33 cellular contexts compared by ENCODE assay signal in genomic region chr11:69180726-69181125, GRCh38. TPM values are rescaled to one million over a fixed set of nuclear protein-coding genes. Genes with fewer than 3 reads are reported as not detected.
"Had no signal": no experiment of that assay in that cellular context is flagged by ENCODE, and none has a peak within 500 bp of the region (broad histone marks: within the 10 kb centered on the region; RNA-seq: fewer than 3 reads in every experiment).

No MANE protein-coding gene starts in this region.

- H3K27ac ChIP-seq: adrenal gland, body of pancreas, colonic mucosa, dorsolateral prefrontal cortex, esophagus muscularis mucosa, foreskin keratinocyte, gastrocnemius medialis had no signal

- ATAC-seq: activated CD4-positive, alpha-beta T cell treated with anti-CD3 and anti-CD28 coated beads for 36 hours; activated CD8-positive, alpha-beta memory T cell treated with anti-CD3 and anti-CD28 coated beads, Interleukin-2, amount 10 ng/mL, durations not matched to agents 7 days and 5 days; activated CD8-positive, alpha-beta T cell treated with anti-CD3 and anti-CD28 coated beads, Interleukin-2, amount 10 ng/mL, durations not matched to agents 7 days and 5 days; activated naive CD8-positive, alpha-beta T cell treated with anti-CD3 and anti-CD28 coated beads, Interleukin-2, amount 50 U/mL, for 24 hours; body of pancreas; foreskin keratinocyte; gastrocnemius medialis; T-helper 17 cell had no signal

- H3K4me3 Mint-ChIP-seq: activated CD4-positive, alpha-beta memory T cell treated with anti-CD3 and anti-CD28 coated beads for 36 hours; activated CD4-positive, alpha-beta T cell treated with anti-CD3 and anti-CD28 coated beads for 36 hours; activated CD4-positive, alpha-beta T cell treated with anti-CD3 and anti-CD28 coated beads, Interleukin-2, amount 10 ng/mL, durations not matched to agents 24 days and 14 days; activated CD8-positive, alpha-beta memory T cell treated with anti-CD3 and anti-CD28 coated beads, Interleukin-2, amount 10 ng/mL, durations not matched to agents 7 days and 5 days; activated CD8-positive, alpha-beta T cell treated with anti-CD3 and anti-CD28 coated beads, Interleukin-2, amount 10 ng/mL, durations not matched to agents 7 days and 5 days; activated naive CD4-positive, alpha-beta T cell treated with anti-CD3 and anti-CD28 coated beads for 36 hours; activated naive CD4-positive, alpha-beta T cell treated with anti-CD3 and anti-CD28 coated beads, Interleukin-2, amount 50 U/mL, for 24 hours; activated naive CD8-positive, alpha-beta T cell treated with anti-CD3 and anti-CD28 coated beads for 36 hours; activated naive CD8-positive, alpha-beta T cell treated with anti-CD3 and anti-CD28 coated beads, Interleukin-2, amount 50 U/mL, for 24 hours; activated T-helper 1 cell treated with anti-CD3 and anti-CD28 coated beads, Interleukin-12 subunit alpha, Interleukin-12 subunit beta, Interleukin-2, Interleukin-4 antibody, amounts not matched to agents 30 ng/mL and 10 ng/mL and 1 ng/mL, durations not matched to agents 14 hours and 24 hours and 36 hours; T-helper 17 cell; T-helper 2 cell treated with Interferon-gamma antibody and Interleukin-4, amounts not matched to agents 5 μg/mL and 100 μg/mL, for 36 hours had no signal

- H3K27me3 Mint-ChIP-seq: activated naive CD4-positive, alpha-beta T cell treated with anti-CD3 and anti-CD28 coated beads, Interleukin-2, amount 50 U/mL, for 24 hours; activated naive CD8-positive, alpha-beta T cell treated with anti-CD3 and anti-CD28 coated beads for 36 hours had no signal

- H3K27ac Mint-ChIP-seq: activated CD4-positive, alpha-beta memory T cell treated with anti-CD3 and anti-CD28 coated beads for 36 hours; activated CD4-positive, alpha-beta T cell treated with anti-CD3 and anti-CD28 coated beads for 36 hours; activated CD4-positive, alpha-beta T cell treated with anti-CD3 and anti-CD28 coated beads, Interleukin-2, amount 10 ng/mL, durations not matched to agents 24 days and 14 days; activated CD8-positive, alpha-beta memory T cell treated with anti-CD3 and anti-CD28 coated beads, Interleukin-2, amount 10 ng/mL, durations not matched to agents 7 days and 5 days; activated CD8-positive, alpha-beta T cell treated with anti-CD3 and anti-CD28 coated beads, Interleukin-2, amount 10 ng/mL, durations not matched to agents 7 days and 5 days; activated naive CD4-positive, alpha-beta T cell treated with anti-CD3 and anti-CD28 coated beads for 36 hours; activated naive CD8-positive, alpha-beta T cell treated with anti-CD3 and anti-CD28 coated beads for 36 hours; activated naive CD8-positive, alpha-beta T cell treated with anti-CD3 and anti-CD28 coated beads, Interleukin-2, amount 50 U/mL, for 24 hours; activated T-helper 1 cell treated with anti-CD3 and anti-CD28 coated beads, Interleukin-12 subunit alpha, Interleukin-12 subunit beta, Interleukin-2, Interleukin-4 antibody, amounts not matched to agents 30 ng/mL and 10 ng/mL and 1 ng/mL, durations not matched to agents 14 hours and 24 hours and 36 hours; activated T-helper 2 cell treated with anti-CD3 and anti-CD28 coated beads, Interferon-gamma antibody, Interleukin-2, Interleukin-4, amounts not matched to agents 10 μg/mL and 5 μg/mL and 100 μg/mL, durations not matched to agents 14 hours and 24 hours and 36 hours; T-helper 17 cell; T-helper 2 cell treated with Interferon-gamma antibody and Interleukin-4, amounts not matched to agents 5 μg/mL and 100 μg/mL, for 36 hours had no signal

- H3K4me1 ChIP-seq: adrenal gland, colonic mucosa, esophagus muscularis mucosa, foreskin keratinocyte, gastrocnemius medialis had no signal

- H3K9me3 Mint-ChIP-seq: activated naive CD4-positive, alpha-beta T cell treated with anti-CD3 and anti-CD28 coated beads, Interleukin-2, amount 50 U/mL, for 24 hours; activated naive CD8-positive, alpha-beta T cell treated with anti-CD3 and anti-CD28 coated beads, Interleukin-2, amount 50 U/mL, for 24 hours; T-helper 2 cell treated with Interferon-gamma antibody and Interleukin-4, amounts not matched to agents 5 μg/mL and 100 μg/mL, for 36 hours had no signal

- H3K9me3 ChIP-seq: adrenal gland, body of pancreas, colonic mucosa, gastrocnemius medialis had no signal

- H3K36me3 Mint-ChIP-seq: activated CD8-positive, alpha-beta memory T cell treated with anti-CD3 and anti-CD28 coated beads, Interleukin-2, amount 10 ng/mL, durations not matched to agents 7 days and 5 days; activated naive CD4-positive, alpha-beta T cell treated with anti-CD3 and anti-CD28 coated beads, Interleukin-2, amount 50 U/mL, for 24 hours had no signal

- H3K27me3 ChIP-seq: adrenal gland, body of pancreas, colonic mucosa, dorsolateral prefrontal cortex, esophagus muscularis mucosa, foreskin keratinocyte, gastrocnemius medialis had no signal

- H3K4me3 ChIP-seq: adrenal gland, body of pancreas, colonic mucosa, dorsolateral prefrontal cortex, esophagus muscularis mucosa, gastrocnemius medialis had no signal

- DNase-seq: activated CD4-positive, alpha-beta memory T cell treated with anti-CD3 and anti-CD28 coated beads for 36 hours; activated CD4-positive, alpha-beta T cell treated with anti-CD3 and anti-CD28 coated beads for 36 hours; activated CD4-positive, alpha-beta T cell treated with anti-CD3 and anti-CD28 coated beads, Interleukin-2, amount 10 ng/mL, durations not matched to agents 24 days and 14 days; activated CD4-positive, CD25-positive, alpha-beta regulatory T cell; activated CD4-positive, CD25-positive, alpha-beta regulatory T cell treated with anti-CD3 and anti-CD28 coated beads, Interleukin-2, amount 50 U/mL, for 72 hours; activated CD8-positive, alpha-beta memory T cell treated with anti-CD3 and anti-CD28 coated beads, Interleukin-2, amount 10 ng/mL, durations not matched to agents 7 days and 5 days; activated CD8-positive, alpha-beta memory T cell treated with anti-CD3 and anti-CD28 coated beads, Interleukin-2, amount 50 U/mL, for 4 hours; activated CD8-positive, alpha-beta T cell treated with anti-CD3 and anti-CD28 coated beads, Interleukin-2, amount 10 ng/mL, durations not matched to agents 7 days and 5 days; activated effector memory CD4-positive, alpha-beta T cell treated with anti-CD3 and anti-CD28 coated beads, Interleukin-2, amount 50 U/mL, for 16 hours; activated naive CD4-positive, alpha-beta T cell treated with anti-CD3 and anti-CD28 coated beads for 36 hours; activated naive CD8-positive, alpha-beta T cell treated with anti-CD3 and anti-CD28 coated beads for 36 hours; activated naive CD8-positive, alpha-beta T cell treated with anti-CD3 and anti-CD28 coated beads, Interleukin-2, amount 50 U/mL, for 24 hours; activated T-cell treated with anti-CD3 and anti-CD28 coated beads, Interleukin-2, amount 50 U/mL, for 1 hour; activated T-cell treated with anti-CD3 and anti-CD28 coated beads, Interleukin-2, amount 50 U/mL, for 48 hours; adrenal gland; amygdala; body of pancreas; caudate nucleus; colonic mucosa; dorsolateral prefrontal cortex; effector memory CD4-positive, alpha-beta T cell; erythroblast; foreskin keratinocyte; gastrocnemius medialis; glutamatergic neuron; T-helper 1 cell; T-helper 17 cell; T1000 had no signal

- H3K36me3 ChIP-seq: adrenal gland, colonic mucosa, esophagus muscularis mucosa, gastrocnemius medialis had no signal

- H3K4me1 Mint-ChIP-seq: activated CD4-positive, alpha-beta T cell treated with anti-CD3 and anti-CD28 coated beads for 36 hours; activated naive CD4-positive, alpha-beta T cell treated with anti-CD3 and anti-CD28 coated beads, Interleukin-2, amount 50 U/mL, for 24 hours; activated naive CD8-positive, alpha-beta T cell treated with anti-CD3 and anti-CD28 coated beads for 36 hours; T-helper 17 cell had no signal

RNA-seq across cellular contexts. Expression of gene SMIM38, which starts 25.0 kb away (rescaled TPM):
- total RNA-seq: foreskin keratinocyte had no signal
- polyA plus RNA-seq: foreskin keratinocyte had no signal
